In the genomic region with DNA sequence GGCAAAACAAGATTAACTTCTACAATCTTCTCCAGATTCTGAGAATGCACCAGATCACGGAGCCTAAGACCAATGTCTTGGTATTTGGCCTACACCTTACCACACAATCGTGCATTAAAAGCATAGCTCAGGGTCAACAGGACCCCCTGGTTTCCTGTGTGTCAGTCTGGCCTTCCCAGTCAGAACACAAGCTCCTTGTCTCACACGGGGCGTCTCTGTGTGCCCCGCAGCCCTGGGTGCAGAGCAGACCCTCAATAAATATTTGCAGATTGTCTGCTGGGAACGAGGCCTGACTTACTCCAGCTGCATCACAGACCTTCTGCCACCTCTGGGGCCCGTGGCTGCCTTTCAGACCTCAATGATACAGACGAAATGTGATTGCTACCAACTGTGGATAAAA, we compare ENCODE assay signal across 8 cellular contexts.
DNase-seq lines count a peak whose midpoint lies in the region; ATAC-seq, FAIRE-seq and TF ChIP-seq lines count a peak whose summit lies in the region.

No MANE protein-coding gene starts in this region.

- no peak overlapping the region for H3K27ac ChIP-seq in CD4-positive, alpha-beta memory T cell (ENCODE audit: low read depth, low read length)
- peak overlapping the region; percentile 80 for H3K27ac ChIP-seq in HL-60 (replicated peaks)
- H3K27ac ChIP-seq in K562 (ENCODE audit: extremely low read depth, low read depth, low read length), result peak overlapping the region; percentile 45

- no peaks in the 10 kb centered on the region for H3K36me3 ChIP-seq in CD4-positive, alpha-beta memory T cell (ENCODE audit: insufficient read depth, low read length)
- no peaks in the 10 kb centered on the region for H3K36me3 ChIP-seq in K562 (ENCODE audit: control insufficient read depth, insufficient read depth, low read length)

- 37% methylated on average over 8 of the region's 8 CpGs for WGBS in K562 (ENCODE audit: insufficient coverage, low coverage, missing lambda C conversion rate)

- peaks cover 0 to 3% (median 0%) of the 10 kb centered on the region in 8 donors for H3K9me3 Mint-ChIP-seq in CD4-positive, alpha-beta memory T cell
- H3K9me3 Mint-ChIP-seq in natural killer cell, result no peaks in the 10 kb centered on the region

- no peaks in the 10 kb centered on the region for H3K9me3 ChIP-seq in CD4-positive, alpha-beta memory T cell (ENCODE audit: control insufficient read depth in 1 of 2, low read length in 2 of 2)
- no peaks in the 10 kb centered on the region for H3K9me3 ChIP-seq in K562 (replicated peaks; ENCODE audit: control insufficient read depth, insufficient read depth, low read depth, low read length)

- no peaks in the 10 kb centered on the region for H4K20me1 ChIP-seq in K562 (replicated peaks; ENCODE audit: control insufficient read depth, insufficient read depth, low read length)

- H3K9ac ChIP-seq in K562 (ENCODE audit: insufficient read depth in 1 of 2, low read depth in 2 of 2, low read length in 2 of 2), result no peak overlapping the region

- H3K4me1 ChIP-seq in CD4-positive, alpha-beta memory T cell (ENCODE audit: insufficient read depth, low read length), result peaks cover 29% of the 10 kb centered on the region
- peaks cover 11 to 21% of the 10 kb centered on the region in 2 experiments for H3K4me1 ChIP-seq in K562 (replicated peaks in 1 of 2; ENCODE audit: control insufficient read depth in 2 of 2, insufficient read depth in 2 of 2, low read length in 2 of 2)

- no peak for TF ChIP-seq CTCF in HL-60 (IDR thresholded peaks at IDR 0.05; ENCODE audit: insufficient read depth, low read length)
- no peak for TF ChIP-seq CTCF in K562 (IDR thresholded peaks at IDR 0.05 in 2 of 3, conservative IDR thresholded peaks at IDR 0.05 in 1 of 3; ENCODE audit: insufficient read depth in 2 of 3, low read depth in 1 of 3, low read length in 3 of 3)
- no peak for TF ChIP-seq CTCF in natural killer cell (IDR thresholded peaks at IDR 0.05)

- in situ Hi-C loops in K562 (cut with MboI), result no loop called here

- no peaks in the 10 kb centered on the region for H3K27me3 Mint-ChIP-seq in CD4-positive, alpha-beta memory T cell
- H3K27me3 Mint-ChIP-seq in natural killer cell (ENCODE audit: low read depth in 2 of 2), result no peaks in the 10 kb centered on the region

- CTCF ChIA-PET in CD4-positive, alpha-beta memory T cell (lab: Charles Lee; ENCODE audit: partially characterized antibody), result interaction anchor here (1.2 kb wide), 1 partner anchor 12 kb away, joined by 3 read pairs; no protein-coding TSS in a partner anchor
- CTCF ChIA-PET in K562 (lab: Yijun Ruan, JAX; ENCODE audit: low intra/inter-chr PET ratio), result no interaction called here

- H3K4me2 ChIP-seq in K562 (ENCODE audit: insufficient read depth, low read length), result peak overlapping the region; percentile 64

- no TSS peak for BruUV-seq in K562 (replicated peaks; lab: Mats Ljungman, UMichigan)

- no peaks in the 10 kb centered on the region for H3K27me3 ChIP-seq in CD4-positive, alpha-beta memory T cell (ENCODE audit: insufficient read depth, low read length)
- H3K27me3 ChIP-seq in HL-60 (ENCODE audit: insufficient read depth, poor library complexity, severe bottlenecking) (no peaks in the 10 kb centered on the region), K562 (ENCODE audit: control insufficient read depth in 2 of 2, insufficient read depth in 2 of 2, low read length in 2 of 2) (peaks cover 3 to 25% of the 10 kb centered on the region in 2 experiments)

- TF ChIP-seq EP300 in K562 (IDR thresholded peaks at IDR 0.05; ENCODE audit: low read length), result no peak

- H3K9me1 ChIP-seq in K562 (ENCODE audit: control insufficient read depth, insufficient read depth, low read length), result no peaks in the 10 kb centered on the region

- no peaks in the 10 kb centered on the region for H3K79me2 ChIP-seq in K562 (ENCODE audit: control insufficient read depth, insufficient read depth, low read length)

- POLR2A ChIA-PET in CD4-positive, alpha-beta memory T cell (lab: Charles Lee; ENCODE audit: partially characterized antibody), result interaction anchor here (1.2 to 4.3 kb wide), 3 partner anchors 11 to 663 kb away, joined by 3 to 77 read pairs (median 4); a partner anchor contains a TSS
- POLR2A ChIA-PET in K562 (lab: Yijun Ruan, JAX), result interaction anchor here (0.6 kb wide), 1 partner anchor 604 kb away, joined by 3 read pairs; no protein-coding TSS in a partner anchor

- TF ChIP-seq RAD21 in K562 (CRISPR knock-in tag; conservative IDR thresholded peaks at IDR 0.05 in 1 of 2, IDR thresholded peaks at IDR 0.05 in 1 of 2), result no peak

- peak overlapping the region; percentile 96 for H2AFZ ChIP-seq in K562 (ENCODE audit: low read depth, low read length)

- TF ChIP-seq POLR2A in K562 (conservative IDR thresholded peaks at IDR 0.05), result no peak

- H3K4me3 ChIP-seq in CD4-positive, alpha-beta memory T cell (ENCODE audit: low read length in 2 of 2), result no peak overlapping the region
- H3K4me3 ChIP-seq in HL-60 (replicated peaks; ENCODE audit: insufficient read depth, low read length), result no peak overlapping the region
- H3K4me3 ChIP-seq in K562, result no peak overlapping the region

- H3K4me1 Mint-ChIP-seq in CD4-positive, alpha-beta memory T cell, result peaks cover 20 to 35% (median 26%) of the 10 kb centered on the region in 4 donors
- peaks cover 28 to 29% of the 10 kb centered on the region in 2 donors for H3K4me1 Mint-ChIP-seq in natural killer cell

- H3K4me3 Mint-ChIP-seq in CD4-positive, alpha-beta memory T cell, result peak overlapping the region in 4 of 8 donors; percentile 79 to 85 (median 82)
- H3K4me3 Mint-ChIP-seq in natural killer cell, result peak overlapping the region; percentile 70

- no peaks in the 10 kb centered on the region for H3K36me3 Mint-ChIP-seq in CD4-positive, alpha-beta memory T cell
- H3K36me3 Mint-ChIP-seq in natural killer cell, result no peaks in the 10 kb centered on the region

- ATAC-seq in K562 (no peak), natural killer cell (no peak), GM21576 (IDR thresholded peaks at IDR 0.05; ENCODE audit: unreplicated experiment) (no peak), left colon (no peak)

- intact Hi-C loops in CD4-positive, alpha-beta memory T cell (cut with micrococcal nuclease), result loop anchor here (1.0 to 10.0 kb wide), 2 partner anchors 82 to 802 kb away; a partner anchor contains a TSS
- intact Hi-C loops in K562 (cut with micrococcal nuclease), result loop anchor here (5.0 kb wide), 1 partner anchor 80 kb away; a partner anchor contains a TSS
- intact Hi-C loops in natural killer cell (cut with micrococcal nuclease), result loop anchor here (1.0 to 5.0 kb wide), 2 partner anchors 82 to 145 kb away; a partner anchor contains a TSS
- intact Hi-C loops in left colon (cut with DNase I, micrococcal nuclease), result no loop called here

- H3K27ac Mint-ChIP-seq in CD4-positive, alpha-beta memory T cell, result peak overlapping the region; percentile 84 to 97 (median 95)
- H3K27ac Mint-ChIP-seq in natural killer cell, result peak overlapping the region; percentile 90 to 94

- FAIRE-seq in K562 (lab: Jason Lieb, UNC), result no peak

- DNase-seq in CD4-positive, alpha-beta memory T cell, result no peak
- no peak for DNase-seq in HL-60 (ENCODE audit: low read depth in 1 of 2, low spot score in 1 of 2)
- DNase-seq in K562 (ENCODE audit: extremely low read depth in 1 of 4, low spot score in 3 of 4), result no peak
- no peak for DNase-seq in natural killer cell
- no peak for DNase-seq in DMS53 (lab: John Stamatoyannopoulos, UW)
- no peak for DNase-seq in left colon
- DNase-seq in NCI-H2227 treated with DMSO at 0.1 percent for 48 hours (lab: John Stamatoyannopoulos, UW), result no peak

TF ChIP-seq in K562, 482 proteins besides CTCF, POLR2A, EP300 and RAD21:
- no peak for TF ChIP-seq ZNF146 (CRISPR knock-in tag; IDR thresholded peaks at IDR 0.05; ENCODE audit: unreplicated experiment)
- TF ChIP-seq, protein P1, sequence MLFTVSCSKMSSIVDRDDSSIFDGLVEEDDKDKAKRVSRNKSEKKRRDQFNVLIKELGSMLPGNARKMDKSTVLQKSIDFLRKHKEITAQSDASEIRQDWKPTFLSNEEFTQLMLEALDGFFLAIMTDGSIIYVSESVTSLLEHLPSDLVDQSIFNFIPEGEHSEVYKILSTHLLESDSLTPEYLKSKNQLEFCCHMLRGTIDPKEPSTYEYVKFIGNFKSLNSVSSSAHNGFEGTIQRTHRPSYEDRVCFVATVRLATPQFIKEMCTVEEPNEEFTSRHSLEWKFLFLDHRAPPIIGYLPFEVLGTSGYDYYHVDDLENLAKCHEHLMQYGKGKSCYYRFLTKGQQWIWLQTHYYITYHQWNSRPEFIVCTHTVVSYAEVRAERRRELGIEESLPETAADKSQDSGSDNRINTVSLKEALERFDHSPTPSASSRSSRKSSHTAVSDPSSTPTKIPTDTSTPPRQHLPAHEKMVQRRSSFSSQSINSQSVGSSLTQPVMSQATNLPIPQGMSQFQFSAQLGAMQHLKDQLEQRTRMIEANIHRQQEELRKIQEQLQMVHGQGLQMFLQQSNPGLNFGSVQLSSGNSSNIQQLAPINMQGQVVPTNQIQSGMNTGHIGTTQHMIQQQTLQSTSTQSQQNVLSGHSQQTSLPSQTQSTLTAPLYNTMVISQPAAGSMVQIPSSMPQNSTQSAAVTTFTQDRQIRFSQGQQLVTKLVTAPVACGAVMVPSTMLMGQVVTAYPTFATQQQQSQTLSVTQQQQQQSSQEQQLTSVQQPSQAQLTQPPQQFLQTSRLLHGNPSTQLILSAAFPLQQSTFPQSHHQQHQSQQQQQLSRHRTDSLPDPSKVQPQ (CRISPR knock-in tag; IDR thresholded peaks at IDR 0.05; ENCODE audit: borderline replicate concordance), result no peak
- TF ChIP-seq COPS2 (conservative IDR thresholded peaks at IDR 0.05), result no peak
- TF ChIP-seq HCFC1 (IDR thresholded peaks at IDR 0.05; ENCODE audit: low read depth, low read length), result no peak
- TF ChIP-seq, protein P2, sequence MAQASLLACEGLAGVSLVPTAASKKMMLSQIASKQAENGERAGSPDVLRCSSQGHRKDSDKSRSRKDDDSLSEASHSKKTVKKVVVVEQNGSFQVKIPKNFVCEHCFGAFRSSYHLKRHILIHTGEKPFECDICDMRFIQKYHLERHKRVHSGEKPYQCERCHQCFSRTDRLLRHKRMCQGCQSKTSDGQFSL (CRISPR knock-in tag; IDR thresholded peaks at IDR 0.05), result no peak
- TF ChIP-seq, protein P2 (tag; IDR thresholded peaks at IDR 0.05), result no peak
- TF ChIP-seq SREBF1 (IDR thresholded peaks at IDR 0.05; ENCODE audit: borderline replicate concordance, low read depth, low read length), result no peak
- TF ChIP-seq POLR2G (IDR thresholded peaks at IDR 0.05; ENCODE audit: low read depth, low read length), result no peak
- TF ChIP-seq NBN (IDR thresholded peaks at IDR 0.05; ENCODE audit: low read depth), result no peak
- TF ChIP-seq E2F3 (CRISPR knock-in tag; IDR thresholded peaks at IDR 0.05), result 0 out of 2 replicates have a peak, but pooled peaks have one; percentile 52
- 0 out of 2 replicates have a peak, but pooled peaks have one; percentile 20 for TF ChIP-seq IFI16 (CRISPR knock-in tag; IDR thresholded peaks at IDR 0.05)
TF ChIP-seq in K562: peak in this region for 2.

Comparison
In these comparisons a context has a peak if more than half of its experiments do, and no peak if none do; other contexts are left out.
1. intact Hi-C loops: an anchor here in CD4-positive, alpha-beta memory T cell (1.0 to 10.0 kb wide), K562 (5.0 kb wide) and natural killer cell (1.0 to 5.0 kb wide); none called in left colon.